Comparison of ENCODE assay signal across 15 cellular contexts in the genomic region with DNA sequence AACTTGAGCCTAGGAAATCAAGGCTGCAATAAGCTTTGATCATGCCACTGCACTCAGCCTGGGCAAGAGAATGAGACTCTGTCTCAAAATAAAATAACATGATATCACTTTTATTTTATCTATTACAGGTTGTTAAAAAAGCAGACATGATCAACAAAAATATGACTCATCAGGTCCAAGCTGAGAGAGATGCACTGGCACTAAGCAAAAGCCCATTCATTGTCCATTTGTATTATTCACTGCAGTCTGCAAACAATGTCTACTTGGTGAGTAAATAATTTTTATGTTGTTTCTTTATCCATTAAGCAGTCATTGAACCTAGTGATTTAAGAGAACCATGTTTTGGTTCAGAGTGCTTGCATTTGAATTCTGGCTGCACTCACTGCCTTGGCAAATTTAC. TPM values are rescaled to one million over a fixed set of nuclear protein-coding genes. Genes with fewer than 3 reads are reported as not detected.
DNase-seq lines count a peak whose midpoint lies in the region; ATAC-seq, FAIRE-seq and TF ChIP-seq lines count a peak whose summit lies in the region.
"Had no signal": no experiment of that assay in that cellular context is flagged by ENCODE, and none has a peak within 500 bp of the region (broad histone marks: within the 10 kb centered on the region; RNA-seq: fewer than 3 reads in every experiment).

No MANE protein-coding gene starts in this region.

- BruUV-seq in K562 (replicated peaks; lab: Mats Ljungman, UMichigan): no TSS peak
- BruUV-seq in Caco-2 (replicated peaks; lab: Mats Ljungman, UMichigan): no TSS peak

- no peak overlapping the region for H3K27ac ChIP-seq in K562 (ENCODE audit: extremely low read depth, low read depth, low read length)
- H3K27ac ChIP-seq: heart right ventricle, SJCRH30, thoracic aorta had no signal

- no peak overlapping the region for H2AFZ ChIP-seq in K562 (ENCODE audit: low read depth, low read length)

- H3K9me3 ChIP-seq in K562 (replicated peaks; ENCODE audit: control insufficient read depth, insufficient read depth, low read depth, low read length) (no peaks in the 10 kb centered on the region), Caco-2 (no peaks in the 10 kb centered on the region)
- H3K9me3 ChIP-seq: heart right ventricle, MG63, SJCRH30, thoracic aorta had no signal

- H3K27me3 Mint-ChIP-seq in natural killer cell treated with Interleukin-12 subunit alpha and Interleukin-12 subunit beta and Interleukin-15 and Interleukin-18, amount 100 ng/mL, for 72 hours: no peaks in the 10 kb centered on the region
- H3K27me3 Mint-ChIP-seq in natural killer cell (ENCODE audit: low read depth in 2 of 2) (no peaks in the 10 kb centered on the region), Caco-2 (ENCODE audit: insufficient read depth, unreplicated experiment) (no peaks in the 10 kb centered on the region)

- no peaks in the 10 kb centered on the region for H3K9me3 Mint-ChIP-seq in natural killer cell treated with Interleukin-12 subunit alpha and Interleukin-12 subunit beta and Interleukin-15 and Interleukin-18, amount 100 ng/mL, for 72 hours
- H3K9me3 Mint-ChIP-seq in natural killer cell: no peaks in the 10 kb centered on the region
- no peaks in the 10 kb centered on the region for H3K9me3 Mint-ChIP-seq in Caco-2 (ENCODE audit: unreplicated experiment)

- H3K36me3 Mint-ChIP-seq in natural killer cell treated with Interleukin-12 subunit alpha and Interleukin-12 subunit beta and Interleukin-15 and Interleukin-18, amount 100 ng/mL, for 72 hours: peaks cover 19% of the 10 kb centered on the region
- H3K36me3 Mint-ChIP-seq in natural killer cell (no peaks in the 10 kb centered on the region), Caco-2 (ENCODE audit: insufficient read depth, unreplicated experiment) (peaks cover 79% of the 10 kb centered on the region)

- no peak for DNase-seq in natural killer cell treated with Interleukin-12 subunit alpha and Interleukin-12 subunit beta and Interleukin-15 and Interleukin-18, amount 100 ng/mL, for 72 hours (ENCODE audit: low spot score)
- DNase-seq in natural killer cell: no peak
- peak; percentile 3 for DNase-seq in HT1080 (ENCODE audit: low read depth)
- no peak for DNase-seq in K562 (ENCODE audit: extremely low read depth in 1 of 4, low spot score in 3 of 4)
- no peak for DNase-seq in Caco-2
- no peak for DNase-seq in AG20443 (ENCODE audit: low spot score)
- DNase-seq: heart right ventricle, left cardiac atrium, MG63, NCI-H2107, SJCRH30 had no signal

- TF ChIP-seq CTCF in natural killer cell (IDR thresholded peaks at IDR 0.05) (no peak), K562 (IDR thresholded peaks at IDR 0.05 in 2 of 3, conservative IDR thresholded peaks at IDR 0.05 in 1 of 3; ENCODE audit: insufficient read depth in 2 of 3, low read depth in 1 of 3, low read length in 3 of 3) (no peak), Caco-2 (IDR thresholded peaks at IDR 0.05; ENCODE audit: insufficient read depth in 1 of 2, low read depth in 1 of 2, low read length in 1 of 2, severe bottlenecking in 1 of 2, unreplicated experiment in 1 of 2) (no peak)

- H3K4me1 ChIP-seq in K562 (replicated peaks in 1 of 2; ENCODE audit: control insufficient read depth in 2 of 2, insufficient read depth in 2 of 2, low read length in 2 of 2) (peaks cover 4 to 7% of the 10 kb centered on the region in 2 experiments; a peak in 4 of 5 replicates), Caco-2 (peaks cover 5% of the 10 kb centered on the region; the same call in 1 of the 2 replicates)
- H3K4me1 ChIP-seq: SJCRH30 had no signal

- no peak overlapping the region for H3K4me2 ChIP-seq in K562 (ENCODE audit: insufficient read depth, low read length)

- H3K4me3 ChIP-seq in K562 (no peak overlapping the region), Caco-2 (ENCODE audit: low read depth, low read length) (no peak overlapping the region)
- H3K4me3 ChIP-seq: heart right ventricle, MG63, SJCRH30, thoracic aorta had no signal

- no peak for FAIRE-seq in K562 (lab: Jason Lieb, UNC)
- FAIRE-seq: GM18507 had no signal

- POLR2A ChIA-PET in K562 (lab: Yijun Ruan, JAX) (interaction anchor here (0.7 kb wide), 1 partner anchor 12 kb away, joined by 5 read pairs; no protein-coding TSS in a partner anchor), Caco-2 (lab: Charles Lee) (no interaction called here)

- H3K36me3 ChIP-seq in K562 (ENCODE audit: control insufficient read depth, insufficient read depth, low read length) (peaks cover 58% of the 10 kb centered on the region), Caco-2 (ENCODE audit: control insufficient read depth, insufficient read depth, low read length) (no peaks in the 10 kb centered on the region)

- no peak for ATAC-seq in natural killer cell treated with Interleukin-12 subunit alpha and Interleukin-12 subunit beta and Interleukin-15 and Interleukin-18, amount 100 ng/mL, for 72 hours
- no peak for ATAC-seq in natural killer cell
- ATAC-seq in K562: no peak
- no peak for ATAC-seq in GM19455 (IDR thresholded peaks at IDR 0.05; ENCODE audit: unreplicated experiment)
- ATAC-seq: heart right ventricle, left cardiac atrium had no signal

- TF ChIP-seq RAD21 in K562 (CRISPR knock-in tag; conservative IDR thresholded peaks at IDR 0.05 in 1 of 2, IDR thresholded peaks at IDR 0.05 in 1 of 2): no peak

- no peaks in the 10 kb centered on the region for H3K9me1 ChIP-seq in K562 (ENCODE audit: control insufficient read depth, insufficient read depth, low read length)

- peak overlapping the region; percentile 51 to 73 for H3K27ac Mint-ChIP-seq in natural killer cell treated with Interleukin-12 subunit alpha and Interleukin-12 subunit beta and Interleukin-15 and Interleukin-18, amount 100 ng/mL, for 72 hours
- peak overlapping the region in 1 of 2 donors; percentile 100 for H3K27ac Mint-ChIP-seq in natural killer cell
- H3K27ac Mint-ChIP-seq in Caco-2 (ENCODE audit: unreplicated experiment): no peak overlapping the region

- H3K9ac ChIP-seq in K562 (ENCODE audit: insufficient read depth in 1 of 2, low read depth in 2 of 2, low read length in 2 of 2): no peak overlapping the region

- in situ Hi-C loops in K562 (cut with MboI): no loop called here

- H3K4me3 Mint-ChIP-seq in natural killer cell treated with Interleukin-12 subunit alpha and Interleukin-12 subunit beta and Interleukin-15 and Interleukin-18, amount 100 ng/mL, for 72 hours: no peak overlapping the region
- H3K4me3 Mint-ChIP-seq in natural killer cell (no peak overlapping the region), Caco-2 (ENCODE audit: unreplicated experiment) (no peak overlapping the region)
- H3K4me3 Mint-ChIP-seq: CD14-positive monocyte had no signal

- H3K4me1 Mint-ChIP-seq in natural killer cell treated with Interleukin-12 subunit alpha and Interleukin-12 subunit beta and Interleukin-15 and Interleukin-18, amount 100 ng/mL, for 72 hours (ENCODE audit: low read depth in 2 of 2): peaks cover 23 to 28% of the 10 kb centered on the region in 2 donors
- peaks cover 29 to 31% of the 10 kb centered on the region in 2 donors for H3K4me1 Mint-ChIP-seq in natural killer cell
- H3K4me1 Mint-ChIP-seq in Caco-2 (ENCODE audit: low read depth, unreplicated experiment): peaks cover 14% of the 10 kb centered on the region

- no peaks in the 10 kb centered on the region for H3K27me3 ChIP-seq in K562 (ENCODE audit: control insufficient read depth in 2 of 2, insufficient read depth in 2 of 2, low read length in 2 of 2)
- H3K27me3 ChIP-seq in Caco-2 (replicated peaks; ENCODE audit: control insufficient read depth, insufficient read depth, low read length): no peaks in the 10 kb centered on the region
- H3K27me3 ChIP-seq: heart right ventricle, MG63, SJCRH30 had no signal

- intact Hi-C loops in natural killer cell (cut with micrococcal nuclease) (loop anchor here (5.0 to 10.0 kb wide), 4 partner anchors 69 to 1374 kb away; a partner anchor contains a TSS), K562 (cut with micrococcal nuclease) (loop anchor here (10.0 kb wide), 1 partner anchor 294 kb away; a partner anchor contains a TSS), Caco-2 (cut with micrococcal nuclease; ENCODE audit: unreplicated experiment) (no loop called here)

- no peaks in the 10 kb centered on the region; the same call in 1 of the 2 replicates for H4K20me1 ChIP-seq in K562 (replicated peaks; ENCODE audit: control insufficient read depth, insufficient read depth, low read length)

- CTCF ChIA-PET in K562 (lab: Yijun Ruan, JAX; ENCODE audit: low intra/inter-chr PET ratio) (no interaction called here), Caco-2 (lab: Charles Lee) (no interaction called here)

- no peak for TF ChIP-seq EP300 in K562 (IDR thresholded peaks at IDR 0.05; ENCODE audit: low read length)

- H3K79me2 ChIP-seq in K562 (ENCODE audit: control insufficient read depth, insufficient read depth, low read length): peaks cover 59% of the 10 kb centered on the region

- TF ChIP-seq POLR2A in K562 (conservative IDR thresholded peaks at IDR 0.05): no peak

RNA-seq across cellular contexts. Expression of a gene that starts 3.3 kb away (rescaled TPM):
- 10 to 100 TPM; 23.6 to 29.1 TPM for total RNA-seq in natural killer cell treated with Interleukin-12 subunit alpha and Interleukin-12 subunit beta and Interleukin-15 and Interleukin-18, amount 100 ng/mL, for 72 hours
- total RNA-seq in natural killer cell: 10 to 100 TPM; 10.1 to 21.2 (median 11.5) TPM
- 24.2 and 29.0 TPM in 2 replicates for total RNA-seq in HT1080 (2014; rRNA removed; shearing (Covaris generic))
- polyA plus RNA-seq in HT1080 (2015; cell fraction: cytosol; rRNA removed): 17.3 and 20.2 TPM in 2 replicates
- polyA plus RNA-seq in HT1080 (2015; cell fraction: nucleus; rRNA removed): 28.2 and 31.0 TPM in 2 replicates
- total RNA-seq in K562 (2011; cell fraction: chromatin; rRNA removed; ENCODE audit: low replicate concordance): 19.7 and 67.4 TPM in 2 replicates
- 15.2 and 18.7 TPM in 2 replicates for total RNA-seq in K562 (2011; cell fraction: nucleolus; rRNA removed)
- 20.9 and 24.3 TPM in 2 replicates for total RNA-seq in K562 (2011; cell fraction: nucleoplasm; rRNA removed)
- 26.0 and 26.9 TPM in 2 replicates for total RNA-seq in K562 (2014; rRNA removed)
- total RNA-seq in K562 (2014; rRNA removed; fragmentation: Illumina TruSeq; extraction: Trizol): 29.3 and 32.7 TPM in 2 replicates
- total RNA-seq in K562 (2015; rRNA removed; fragmentation: Illumina TruSeq; extraction: Trizol): 27.4 and 29.9 TPM in 2 replicates
- 16.7 and 17.5 TPM in 2 replicates for total RNA-seq in K562 (2021)
- polyA plus RNA-seq in K562 (2011; rRNA removed): 20.9 and 23.1 TPM in 2 replicates
- polyA plus RNA-seq in K562 (2011; cell fraction: cytosol; rRNA removed): 4.1 and 10.4 TPM in 2 replicates
- 14.4 and 15.4 TPM in 2 replicates for polyA plus RNA-seq in K562 (2011; cell fraction: nucleus; rRNA removed)
- polyA plus RNA-seq in K562 (2012): 12.7 and 15.2 TPM in 2 replicates
- polyA plus RNA-seq in K562 (2014; fragmentation: Illumina TruSeq; extraction: Trizol): 24.8 and 29.7 TPM in 2 replicates
- 1 to 10 TPM; 6.8 to 8.0 TPM for polyA plus RNA-seq in K562 (2014; fragmentation: Nextera tagmentation; extraction: Ambion mirVana)
- 19.9 and 21.2 TPM in 2 replicates for polyA plus RNA-seq in K562 (2014; rRNA removed)
- polyA minus RNA-seq in K562 (2011; rRNA and poly(A)+ RNA removed): 26.6 and 35.3 TPM in 2 replicates
- 9.6 and 10.2 TPM in 2 replicates for polyA minus RNA-seq in K562 (2011; cell fraction: cytosol; rRNA and poly(A)+ RNA removed)
- polyA minus RNA-seq in K562 (2011; cell fraction: nucleus; rRNA and poly(A)+ RNA removed): 8.3 and 16.3 TPM in 2 replicates
- total RNA-seq in Caco-2 (2022): 40.2 and 40.5 TPM in 2 replicates

RNA-seq across cellular contexts. Expression of a gene that starts 4.2 kb away (rescaled TPM):
- total RNA-seq in natural killer cell treated with Interleukin-12 subunit alpha and Interleukin-12 subunit beta and Interleukin-15 and Interleukin-18, amount 100 ng/mL, for 72 hours: 100 to 1,000 TPM; 108 to 127 TPM
- total RNA-seq in natural killer cell (100 to 1,000 TPM; 124 to 132 (median 127) TPM), K562 (2014; rRNA removed) (82.5 and 159 TPM in 2 replicates), K562 (2014; rRNA removed; fragmentation: Illumina TruSeq; extraction: Trizol) (136 and 152 TPM in 2 replicates), K562 (2015; rRNA removed; fragmentation: Illumina TruSeq; extraction: Trizol) (131 and 133 TPM in 2 replicates), K562 (2021) (108 and 112 TPM in 2 replicates), Caco-2 (2022) (200 and 203 TPM in 2 replicates)
- total RNA-seq in HT1080 (2014; rRNA removed; shearing (Covaris generic)): 138 and 189 TPM in 2 replicates
- 104 and 137 TPM in 2 replicates for polyA plus RNA-seq in HT1080 (2015; cell fraction: cytosol; rRNA removed)
- polyA plus RNA-seq in HT1080 (2015; cell fraction: nucleus; rRNA removed): 127 and 133 TPM in 2 replicates
- total RNA-seq in K562 (2011; cell fraction: chromatin; rRNA removed; ENCODE audit: low replicate concordance): 42.7 and 99.2 TPM in 2 replicates
- 25.0 and 27.5 TPM in 2 replicates for total RNA-seq in K562 (2011; cell fraction: nucleolus; rRNA removed)
- total RNA-seq in K562 (2011; cell fraction: nucleoplasm; rRNA removed): 49.3 and 76.3 TPM in 2 replicates
- polyA plus RNA-seq in K562 (2011; rRNA removed) (102 and 155 TPM in 2 replicates), K562 (2014; fragmentation: Illumina TruSeq; extraction: Trizol) (118 and 128 TPM in 2 replicates), K562 (2014; fragmentation: Nextera tagmentation; extraction: Ambion mirVana) (10 to 100 TPM; 32.7 to 41.6 TPM), K562 (2014; rRNA removed) (76.6 and 79.9 TPM in 2 replicates)
- 24.4 and 47.4 TPM in 2 replicates for polyA plus RNA-seq in K562 (2011; cell fraction: cytosol; rRNA removed)
- 23.1 and 35.5 TPM in 2 replicates for polyA plus RNA-seq in K562 (2011; cell fraction: nucleus; rRNA removed)
- polyA plus RNA-seq in K562 (2012): 86.1 and 92.3 TPM in 2 replicates
- polyA minus RNA-seq in K562 (2011; rRNA and poly(A)+ RNA removed): 118 and 135 TPM in 2 replicates
- polyA minus RNA-seq in K562 (2011; cell fraction: cytosol; rRNA and poly(A)+ RNA removed): 53.4 and 60.8 TPM in 2 replicates
- 22.9 and 38.9 TPM in 2 replicates for polyA minus RNA-seq in K562 (2011; cell fraction: nucleus; rRNA and poly(A)+ RNA removed)

RNA-seq across cellular contexts. Expression of a gene that starts 58.1 kb away (rescaled TPM):
- 10 to 100 TPM in 1 of 2 donors, 1 to 10 TPM in 1; 6.0 to 14.2 TPM for total RNA-seq in natural killer cell treated with Interleukin-12 subunit alpha and Interleukin-12 subunit beta and Interleukin-15 and Interleukin-18, amount 100 ng/mL, for 72 hours
- 10 to 100 TPM in 1 of 3 donors, 1 to 10 TPM in 2; 7.0 to 10.8 (median 9.2) TPM for total RNA-seq in natural killer cell
- 4.8 and 7.3 TPM in 2 replicates for total RNA-seq in HT1080 (2014; rRNA removed; shearing (Covaris generic))
- polyA plus RNA-seq in HT1080 (2015; cell fraction: cytosol; rRNA removed): 2.9 and 4.4 TPM in 2 replicates
- polyA plus RNA-seq in HT1080 (2015; cell fraction: nucleus; rRNA removed): 8.0 and 10.1 TPM in 2 replicates
- total RNA-seq in K562 (2011; cell fraction: chromatin; rRNA removed; ENCODE audit: low replicate concordance): 8.7 and 40.3 TPM in 2 replicates
- total RNA-seq in K562 (2011; cell fraction: nucleolus; rRNA removed): 4.2 and 4.7 TPM in 2 replicates
- 7.6 and 10.1 TPM in 2 replicates for total RNA-seq in K562 (2011; cell fraction: nucleoplasm; rRNA removed)
- total RNA-seq in K562 (2014; rRNA removed): 4.6 and 4.9 TPM in 2 replicates
- 11.0 and 12.2 TPM in 2 replicates for total RNA-seq in K562 (2014; rRNA removed; fragmentation: Illumina TruSeq; extraction: Trizol)
- total RNA-seq in K562 (2015; rRNA removed; fragmentation: Illumina TruSeq; extraction: Trizol): 11.9 and 12.3 TPM in 2 replicates
- total RNA-seq in K562 (2021): 6.8 and 7.4 TPM in 2 replicates
- polyA plus RNA-seq in K562 (2011; rRNA removed): 4.0 and 4.2 TPM in 2 replicates
- polyA plus RNA-seq in K562 (2011; cell fraction: cytosol; rRNA removed): 0.31 and 0.99 TPM in 2 replicates
- polyA plus RNA-seq in K562 (2011; cell fraction: nucleus; rRNA removed): 3.2 and 3.3 TPM in 2 replicates
- polyA plus RNA-seq in K562 (2012): 4.3 and 4.7 TPM in 2 replicates
- 5.3 and 6.8 TPM in 2 replicates for polyA plus RNA-seq in K562 (2014; fragmentation: Illumina TruSeq; extraction: Trizol)
- polyA plus RNA-seq in K562 (2014; fragmentation: Nextera tagmentation; extraction: Ambion mirVana): 1 to 10 TPM; 2.3 to 2.7 TPM
- 3.6 and 7.3 TPM in 2 replicates for polyA plus RNA-seq in K562 (2014; rRNA removed)
- polyA minus RNA-seq in K562 (2011; rRNA and poly(A)+ RNA removed): 10.2 and 11.9 TPM in 2 replicates
- polyA minus RNA-seq in K562 (2011; cell fraction: cytosol; rRNA and poly(A)+ RNA removed): 3.8 and 4.1 TPM in 2 replicates
- polyA minus RNA-seq in K562 (2011; cell fraction: nucleus; rRNA and poly(A)+ RNA removed): 4.7 and 8.4 TPM in 2 replicates
- 16.2 and 17.5 TPM in 2 replicates for total RNA-seq in Caco-2 (2022)
